In genomic region chr11:113386866-113387265, GRCh38 we compare ENCODE assay signal across 32 cellular contexts. TPM values are rescaled to one million over a fixed set of nuclear protein-coding genes. Genes with fewer than 3 reads are reported as not detected.
"Had no signal": no experiment of that assay in that cellular context is flagged by ENCODE, and none has a peak within 500 bp of the region (broad histone marks: within the 10 kb centered on the region; RNA-seq: fewer than 3 reads in every experiment).

No MANE protein-coding gene starts in this region.

- H3K27ac Mint-ChIP-seq: activated CD4-positive, alpha-beta memory T cell treated with anti-CD3 and anti-CD28 coated beads for 36 hours; activated naive CD4-positive, alpha-beta T cell treated with anti-CD3 and anti-CD28 coated beads, Interleukin-2, amount 50 U/mL, for 72 hours; activated T-helper 17 cell treated with anti-CD3 and anti-CD28 coated beads, Interleukin-2, amount 50 U/mL, for 72 hours; stimulated activated naive B cell treated with anti-CD40 and anti-IgM and Interleukin-4, amounts not matched to agents 10 μg/mL and 1 μg/mL and 100 μg/mL, for 72 hours; T-helper 1 cell treated with Interleukin-12 subunit alpha and Interleukin-12 subunit beta and Interleukin-4 antibody, amounts not matched to agents 30 μg/mL and 1 μg/mL, for 36 hours had no signal

- H3K9me3 ChIP-seq: pancreas, prostate gland, sigmoid colon, tibial nerve had no signal

- DNase-seq: activated CD4-positive, alpha-beta memory T cell treated with anti-CD3 and anti-CD28 coated beads for 36 hours; activated CD4-positive, alpha-beta T cell treated with anti-CD3 and anti-CD28 coated beads for 48 hours; activated CD8-positive, alpha-beta memory T cell treated with anti-CD3 and anti-CD28 coated beads, Interleukin-2, amount 50 U/mL, for 4 hours; activated gamma-delta T cell treated with Interleukin-2 at 50 U/mL for 16 hours; activated T-cell treated with anti-CD3 and anti-CD28 coated beads, Interleukin-2, amount 50 U/mL, for 4 hours; dermis blood vessel endothelial cell; effector CD4-positive, alpha-beta T cell; glutamatergic neuron; kidney; left colon; naive thymus-derived CD8-positive, alpha-beta T cell; pancreas; sigmoid colon; small intestine; stimulated activated CD4-positive, alpha-beta T cell treated with anti-CD3 and anti-CD28 coated beads, Interleukin-2, amount 100 ng/mL, for 24 hours; stimulated activated naive B cell treated with anti-CD40 and anti-IgM and Interleukin-4, amounts not matched to agents 10 μg/mL and 1 μg/mL and 100 μg/mL, for 72 hours; SW 1271; T-helper 9 cell had no signal

- H3K9me3 Mint-ChIP-seq: activated CD4-positive, alpha-beta memory T cell treated with anti-CD3 and anti-CD28 coated beads for 36 hours; activated naive CD4-positive, alpha-beta T cell treated with anti-CD3 and anti-CD28 coated beads, Interleukin-2, amount 50 U/mL, for 72 hours; activated T-cell treated with anti-CD3 and anti-CD28 coated beads, Interleukin-2, amount 50 U/mL, for 4 hours; activated T-helper 17 cell treated with anti-CD3 and anti-CD28 coated beads, Interleukin-2, amount 50 U/mL, for 72 hours; central memory CD8-positive, alpha-beta T cell; naive thymus-derived CD8-positive, alpha-beta T cell; stimulated activated naive B cell treated with anti-CD40 and anti-IgM and Interleukin-4, amounts not matched to agents 10 μg/mL and 1 μg/mL and 100 μg/mL, for 72 hours; T-helper 1 cell treated with Interleukin-12 subunit alpha and Interleukin-12 subunit beta and Interleukin-4 antibody, amounts not matched to agents 30 μg/mL and 1 μg/mL, for 36 hours had no signal

- H3K36me3 Mint-ChIP-seq: activated naive CD4-positive, alpha-beta T cell treated with anti-CD3 and anti-CD28 coated beads, Interleukin-2, amount 50 U/mL, for 72 hours had no signal

- ATAC-seq: activated CD4-positive, CD25-positive, alpha-beta regulatory T cell treated with anti-CD3 and anti-CD28 coated beads, Interleukin-2, amount 50 U/mL, for 24 hours; activated naive CD4-positive, alpha-beta T cell treated with anti-CD3 and anti-CD28 coated beads, Interleukin-2, amount 50 U/mL, for 72 hours; activated T-cell treated with anti-CD3 and anti-CD28 coated beads, Interleukin-2, amount 50 U/mL, for 4 hours; activated T-helper 17 cell treated with anti-CD3 and anti-CD28 coated beads, Interleukin-2, amount 50 U/mL, for 72 hours; naive thymus-derived CD8-positive, alpha-beta T cell; stimulated activated naive B cell treated with anti-CD40 and anti-IgM and Interleukin-4, amounts not matched to agents 10 μg/mL and 1 μg/mL and 100 μg/mL, for 72 hours had no signal

- H3K4me1 ChIP-seq: pancreas, prostate gland had no signal

- H3K36me3 ChIP-seq: pancreas, prostate gland, sigmoid colon had no signal

- H3K4me3 Mint-ChIP-seq: activated CD4-positive, alpha-beta memory T cell treated with anti-CD3 and anti-CD28 coated beads for 36 hours; activated T-cell treated with anti-CD3 and anti-CD28 coated beads, Interleukin-2, amount 50 U/mL, for 4 hours; activated T-helper 17 cell treated with anti-CD3 and anti-CD28 coated beads, Interleukin-2, amount 50 U/mL, for 72 hours; central memory CD8-positive, alpha-beta T cell; naive thymus-derived CD8-positive, alpha-beta T cell; stimulated activated naive B cell treated with anti-CD40 and anti-IgM and Interleukin-4, amounts not matched to agents 10 μg/mL and 1 μg/mL and 100 μg/mL, for 72 hours; T-helper 1 cell treated with Interleukin-12 subunit alpha and Interleukin-12 subunit beta and Interleukin-4 antibody, amounts not matched to agents 30 μg/mL and 1 μg/mL, for 36 hours had no signal

- FAIRE-seq: bronchial epithelial cell, endometrium, frontal cortex, kidney, pancreas, small intestine, TTC549, urothelium cell line had no signal

- H3K27ac ChIP-seq: pancreas, sigmoid colon, tibial nerve, VCaP had no signal

- H3K4me1 Mint-ChIP-seq: activated T-helper 17 cell treated with anti-CD3 and anti-CD28 coated beads, Interleukin-2, amount 50 U/mL, for 72 hours; central memory CD8-positive, alpha-beta T cell; naive thymus-derived CD8-positive, alpha-beta T cell; stimulated activated naive B cell treated with anti-CD40 and anti-IgM and Interleukin-4, amounts not matched to agents 10 μg/mL and 1 μg/mL and 100 μg/mL, for 72 hours had no signal

RNA-seq across cellular contexts. Expression of gene ANKK1, which starts 0.7 kb away (rescaled TPM):
- total RNA-seq: dermis blood vessel endothelial cell, frontal cortex, temporal lobe had no signal
- polyA plus RNA-seq: naive thymus-derived CD8-positive, alpha-beta T cell had no signal
